ENCODE assay signal across 11 cellular contexts in genomic region chrX:110851780-110852179, GRCh38. TPM values are rescaled to one million over a fixed set of nuclear protein-coding genes. Genes with fewer than 3 reads are reported as not detected.
DNase-seq lines count a peak whose midpoint lies in the region; ATAC-seq, FAIRE-seq and TF ChIP-seq lines count a peak whose summit lies in the region.
"Had no signal": no experiment of that assay in that cellular context is flagged by ENCODE, and none has a peak within 500 bp of the region (broad histone marks: within the 10 kb centered on the region; RNA-seq: fewer than 3 reads in every experiment).

No MANE protein-coding gene starts in this region.

- in situ Hi-C loops in K562 (cut with MboI), result loop anchor here (5.0 to 25.0 kb wide), 3 partner anchors 386 to 689 kb away; no protein-coding TSS in a partner anchor

- no peak for TF ChIP-seq EP300 in K562 (IDR thresholded peaks at IDR 0.05; ENCODE audit: low read length)

- POLR2A ChIA-PET in K562 (lab: Yijun Ruan, JAX), result no interaction called here

- H3K79me2 ChIP-seq in KMS-11 (ENCODE audit: insufficient read depth, low read depth) (no peaks in the 10 kb centered on the region), K562 (ENCODE audit: control insufficient read depth, insufficient read depth, low read length) (no peaks in the 10 kb centered on the region), osteoblast (ENCODE audit: insufficient read depth, low read length) (no peaks in the 10 kb centered on the region)

- intact Hi-C loops in K562 (cut with micrococcal nuclease), result no loop called here
- intact Hi-C loops in activated naive CD4-positive, alpha-beta T cell treated with anti-CD3 and anti-CD28 coated beads for 36 hours (cut with micrococcal nuclease), result loop anchor here (2.0 to 10.0 kb wide), 2 partner anchors 393 to 593 kb away; no protein-coding TSS in a partner anchor

- DNase-seq in K562 (ENCODE audit: extremely low read depth in 1 of 4, low spot score in 3 of 4) (peak in 3 of 4 experiments; percentile 5 to 14 (median 8)), osteoblast (ENCODE audit: insufficient read length, low spot score, missing footprints) (peak; percentile 51), cerebellar cortex (ENCODE audit: low spot score) (no peak), GM20000 (ENCODE audit: low spot score) (no peak), NCI-H2029 (lab: John Stamatoyannopoulos, UW) (no peak)
- DNase-seq in activated naive CD4-positive, alpha-beta T cell treated with anti-CD3 and anti-CD28 coated beads for 36 hours, result no peak
- DNase-seq: activated CD4-positive, alpha-beta T cell treated with anti-CD3 and anti-CD28 coated beads, Interleukin-2, amount 50 U/mL, for 1 hour; activated naive CD4-positive, alpha-beta T cell treated with anti-CD3 and anti-CD28 coated beads, Interleukin-2, amount 10 ng/mL, durations not matched to agents 7 days and 5 days; effector CD4-positive, alpha-beta T cell had no signal

- no peaks in the 10 kb centered on the region for H3K36me3 ChIP-seq in KMS-11 (ENCODE audit: insufficient read depth)
- H3K36me3 ChIP-seq in K562 (ENCODE audit: control insufficient read depth, insufficient read depth, low read length), result no peaks in the 10 kb centered on the region
- H3K36me3 ChIP-seq in osteoblast (ENCODE audit: insufficient read depth, low read length), result no peaks in the 10 kb centered on the region

- TF ChIP-seq RAD21 in K562 (CRISPR knock-in tag; conservative IDR thresholded peaks at IDR 0.05 in 1 of 2, IDR thresholded peaks at IDR 0.05 in 1 of 2), result no peak

- peak; percentile 48 for ATAC-seq in GM18907 (IDR thresholded peaks at IDR 0.05; ENCODE audit: unreplicated experiment)
- peak; percentile 78 for ATAC-seq in K562

- H3K9me3 Mint-ChIP-seq in activated naive CD4-positive, alpha-beta T cell treated with anti-CD3 and anti-CD28 coated beads for 36 hours, result no peaks in the 10 kb centered on the region
- H3K9me3 Mint-ChIP-seq: activated naive CD4-positive, alpha-beta T cell treated with anti-CD3 and anti-CD28 coated beads, Interleukin-2, amount 10 ng/mL, durations not matched to agents 7 days and 5 days had no signal

- H3K9ac ChIP-seq in KMS-11 (peak overlapping the region; percentile 25; the same call in 1 of the 2 replicates), K562 (ENCODE audit: insufficient read depth in 1 of 2, low read depth in 2 of 2, low read length in 2 of 2) (no peak overlapping the region)

- no peaks in the 10 kb centered on the region for H3K9me1 ChIP-seq in K562 (ENCODE audit: control insufficient read depth, insufficient read depth, low read length)

- no peaks in the 10 kb centered on the region for H3K36me3 Mint-ChIP-seq in activated naive CD4-positive, alpha-beta T cell treated with anti-CD3 and anti-CD28 coated beads for 36 hours (ENCODE audit: low read depth)
- H3K36me3 Mint-ChIP-seq: activated naive CD4-positive, alpha-beta T cell treated with anti-CD3 and anti-CD28 coated beads, Interleukin-2, amount 10 ng/mL, durations not matched to agents 7 days and 5 days had no signal

- TF ChIP-seq CTCF in KMS-11 (conservative IDR thresholded peaks at IDR 0.05; ENCODE audit: low read depth, low read length) (no peak), K562 (IDR thresholded peaks at IDR 0.05 in 2 of 3, conservative IDR thresholded peaks at IDR 0.05 in 1 of 3; ENCODE audit: insufficient read depth in 2 of 3, low read depth in 1 of 3, low read length in 3 of 3) (no peak), osteoblast (IDR thresholded peaks at IDR 0.05; ENCODE audit: extremely low read depth, low read depth, low read length) (no peak), GM20000 (IDR thresholded peaks at IDR 0.05; ENCODE audit: extremely low read depth, missing control alignments) (no peak)

- CTCF ChIA-PET in K562 (lab: Yijun Ruan, JAX; ENCODE audit: low intra/inter-chr PET ratio), result no interaction called here
- CTCF ChIA-PET in activated naive CD4-positive, alpha-beta T cell treated with anti-CD3 and anti-CD28 coated beads for 36 hours (lab: Charles Lee), result no interaction called here

- peak overlapping the region; percentile 67 for H2AFZ ChIP-seq in KMS-11 (ENCODE audit: low read depth)
- H2AFZ ChIP-seq in K562 (ENCODE audit: low read depth, low read length), result no peak overlapping the region
- no peak overlapping the region for H2AFZ ChIP-seq in osteoblast (ENCODE audit: low read length)

- H3K27me3 ChIP-seq in KMS-11 (ENCODE audit: insufficient read depth, low read depth) (no peaks in the 10 kb centered on the region), K562 (ENCODE audit: control insufficient read depth in 2 of 2, insufficient read depth in 2 of 2, low read length in 2 of 2) (no peaks in the 10 kb centered on the region), osteoblast (ENCODE audit: insufficient read depth, low read length) (peaks cover 36% of the 10 kb centered on the region)

- no peak overlapping the region for H3K27ac Mint-ChIP-seq in activated naive CD4-positive, alpha-beta T cell treated with anti-CD3 and anti-CD28 coated beads for 36 hours
- H3K27ac Mint-ChIP-seq: activated naive CD4-positive, alpha-beta T cell treated with anti-CD3 and anti-CD28 coated beads, Interleukin-2, amount 10 ng/mL, durations not matched to agents 7 days and 5 days had no signal

- TF ChIP-seq POLR2A in K562 (conservative IDR thresholded peaks at IDR 0.05), result no peak

- H4K20me1 ChIP-seq in KMS-11 (ENCODE audit: insufficient read depth) (no peaks in the 10 kb centered on the region), K562 (replicated peaks; ENCODE audit: control insufficient read depth, insufficient read depth, low read length) (no peaks in the 10 kb centered on the region), osteoblast (ENCODE audit: insufficient read depth, low read length) (no peaks in the 10 kb centered on the region)

- H3K4me1 ChIP-seq in KMS-11 (ENCODE audit: low read depth, poor library complexity, severe bottlenecking) (peaks cover 17% of the 10 kb centered on the region), K562 (replicated peaks in 1 of 2; ENCODE audit: control insufficient read depth in 2 of 2, insufficient read depth in 2 of 2, low read length in 2 of 2) (no peaks in the 10 kb centered on the region; a peak in 1 of 5 replicates), osteoblast (ENCODE audit: insufficient read depth, low read length) (no peaks in the 10 kb centered on the region)

- H3K27ac ChIP-seq in KMS-11 (no peak overlapping the region), K562 (ENCODE audit: extremely low read depth, low read depth, low read length) (no peak overlapping the region), osteoblast (ENCODE audit: low read depth, low read length) (no peak overlapping the region)

- H3K27me3 Mint-ChIP-seq in activated naive CD4-positive, alpha-beta T cell treated with anti-CD3 and anti-CD28 coated beads for 36 hours (ENCODE audit: low read depth), result peaks cover 2% of the 10 kb centered on the region

- no peak overlapping the region for H3K4me3 ChIP-seq in KMS-11 (IDR thresholded peaks at IDR 0.05; ENCODE audit: insufficient read depth, low read depth, low read length)
- H3K4me3 ChIP-seq in K562, result no peak overlapping the region
- H3K4me3 ChIP-seq in osteoblast (ENCODE audit: insufficient read depth, low read length), result no peak overlapping the region

- WGBS in K562 (ENCODE audit: insufficient coverage, low coverage, missing lambda C conversion rate), result 4% methylated on average over 4 of the region's 4 CpGs

- H3K4me2 ChIP-seq in KMS-11 (peak overlapping the region; percentile 57; the same call in 1 of the 2 replicates), K562 (ENCODE audit: insufficient read depth, low read length) (no peak overlapping the region), osteoblast (ENCODE audit: insufficient read depth, low read length) (no peak overlapping the region)

- H3K9me3 ChIP-seq in K562 (replicated peaks; ENCODE audit: control insufficient read depth, insufficient read depth, low read depth, low read length), result no peaks in the 10 kb centered on the region
- no peaks in the 10 kb centered on the region for H3K9me3 ChIP-seq in osteoblast (ENCODE audit: low read depth, low read length)

- H3K4me3 Mint-ChIP-seq in activated naive CD4-positive, alpha-beta T cell treated with anti-CD3 and anti-CD28 coated beads for 36 hours, result no peak overlapping the region
- H3K4me3 Mint-ChIP-seq: activated naive CD4-positive, alpha-beta T cell treated with anti-CD3 and anti-CD28 coated beads, Interleukin-2, amount 10 ng/mL, durations not matched to agents 7 days and 5 days had no signal

- no peak for FAIRE-seq in K562 (lab: Jason Lieb, UNC)

- no peaks in the 10 kb centered on the region for H3K4me1 Mint-ChIP-seq in activated naive CD4-positive, alpha-beta T cell treated with anti-CD3 and anti-CD28 coated beads for 36 hours (ENCODE audit: low read depth)
- H3K4me1 Mint-ChIP-seq: activated naive CD4-positive, alpha-beta T cell treated with anti-CD3 and anti-CD28 coated beads, Interleukin-2, amount 10 ng/mL, durations not matched to agents 7 days and 5 days had no signal

- no TSS peak for BruUV-seq in K562 (replicated peaks; lab: Mats Ljungman, UMichigan)

TF ChIP-seq in K562, 482 proteins besides CTCF, POLR2A, EP300 and RAD21:
- TF ChIP-seq NFE2 (IDR thresholded peaks at IDR 0.05; ENCODE audit: low read depth) (peak; percentile 41; the same call in 1 of the 2 replicates), MAFG (tag; conservative IDR thresholded peaks at IDR 0.05) (no peak)

RNA-seq across cellular contexts. Expression of gene CHRDL1, which starts 56.2 kb away (rescaled TPM):
- not detected in 2 replicates for total RNA-seq in K562 (2011; cell fraction: chromatin; rRNA removed; ENCODE audit: low replicate concordance)
- total RNA-seq in K562 (2011; cell fraction: nucleolus; rRNA removed), result not detected in 2 replicates
- not detected in 2 replicates for total RNA-seq in K562 (2011; cell fraction: nucleoplasm; rRNA removed)
- total RNA-seq in K562 (2014; rRNA removed) (not detected in 2 replicates), K562 (2014; rRNA removed; fragmentation: Illumina TruSeq; extraction: Trizol) (not detected in 2 replicates), K562 (2015; rRNA removed; fragmentation: Illumina TruSeq; extraction: Trizol) (not detected in 2 replicates), K562 (2021) (not detected in 2 replicates), osteoblast (8.0 and 25.9 TPM in 2 replicates)
- polyA plus RNA-seq in K562 (2011; rRNA removed) (not detected in 2 replicates), K562 (2014; fragmentation: Illumina TruSeq; extraction: Trizol) (not detected in 2 replicates), K562 (2014; fragmentation: Nextera tagmentation; extraction: Ambion mirVana) (not detected), K562 (2014; rRNA removed) (not detected in 2 replicates)
- polyA plus RNA-seq in K562 (2011; cell fraction: cytosol; rRNA removed), result not detected in 2 replicates
- not detected in 2 replicates for polyA plus RNA-seq in K562 (2011; cell fraction: nucleus; rRNA removed)
- polyA plus RNA-seq in K562 (2012), result not detected in 2 replicates
- not detected in 2 replicates for polyA minus RNA-seq in K562 (2011; rRNA and poly(A)+ RNA removed)
- polyA minus RNA-seq in K562 (2011; cell fraction: cytosol; rRNA and poly(A)+ RNA removed), result not detected in 2 replicates
- not detected in 2 replicates for polyA minus RNA-seq in K562 (2011; cell fraction: nucleus; rRNA and poly(A)+ RNA removed)
- total RNA-seq in activated naive CD4-positive, alpha-beta T cell treated with anti-CD3 and anti-CD28 coated beads for 36 hours, result not detected

Comparison
In these comparisons a context has a peak if more than half of its experiments do, and no peak if none do; other contexts are left out.
1. DNase-seq: peak in K562 (3 of 4) and osteoblast (single experiment); none in cerebellar cortex (single experiment), GM20000 (single experiment), activated naive CD4-positive, alpha-beta T cell treated with anti-CD3 and anti-CD28 coated beads for 36 hours (single experiment) and NCI-H2029 (single experiment).